In genomic region chr13:89687066-89687465, GRCh38 we compare ENCODE assay signal across 27 cellular contexts.
DNase-seq lines count a peak whose midpoint lies in the region; TF ChIP-seq lines count a peak whose summit lies in the region.
"Had no signal": no experiment of that assay in that cellular context is flagged by ENCODE, and none has a peak within 500 bp of the region (broad histone marks: within the 10 kb centered on the region; RNA-seq: fewer than 3 reads in every experiment).

No MANE protein-coding gene starts in this region.

- 0 out of 2 replicates have a peak overlapping the region, but pooled peaks have one; percentile 1 for H2AFZ ChIP-seq in Karpas-422 (ENCODE audit: low read length)
- H2AFZ ChIP-seq: GM23248 had no signal

- DNase-seq in HCEC 1CT (peak; percentile 20), Karpas-422 (no peak), choroid plexus epithelial cell (ENCODE audit: low read depth) (peak; percentile 16), iris pigment epithelial cell (ENCODE audit: low read depth) (peak; percentile 11), HuH-7.5 (ENCODE audit: low spot score) (no peak), progenitor cell of endocrine pancreas (ENCODE audit: low spot score, unreplicated experiment) (no peak), BE2C (no peak)
- DNase-seq: AML-193; C1 segment of cervical spinal cord; CD4-positive, alpha-beta memory T cell; COR-L47; GM23248; KBM-7; MM.1S; NCI-H1092 treated with DMSO at 0.1 percent for 48 hours; NCI-H1436; NCI-H187; NCI-H2081 treated with DMSO at 0.1 percent for 48 hours; NCI-H2171 treated with DMSO at 0.1 percent for 48 hours; NCI-H345; NCI-H510A treated with DMSO at 0.1 percent for 48 hours; Right ventricle myocardium superior; RPMI8226; T-cell had no signal

- no peak overlapping the region for H3K4me3 ChIP-seq in Karpas-422 (ENCODE audit: low read length)
- H3K4me3 ChIP-seq in choroid plexus epithelial cell (ENCODE audit: low read depth, low read length), result no peak overlapping the region
- no peak overlapping the region for H3K4me3 ChIP-seq in BE2C (ENCODE audit: low read depth, low read length)
- H3K4me3 ChIP-seq: GM12878, GM23248, HAP-1 had no signal

- TF ChIP-seq CTCF in choroid plexus epithelial cell (conservative IDR thresholded peaks at IDR 0.05; ENCODE audit: low read depth, low read length), result no peak
- no peak for TF ChIP-seq CTCF in progenitor cell of endocrine pancreas (IDR thresholded peaks at IDR 0.05; ENCODE audit: unreplicated experiment)
- TF ChIP-seq CTCF in BE2C (IDR thresholded peaks at IDR 0.05; ENCODE audit: low read depth, low read length), result no peak

- no peaks in the 10 kb centered on the region for H3K9me3 Mint-ChIP-seq in progenitor cell of endocrine pancreas (ENCODE audit: low read depth)

- no peaks in the 10 kb centered on the region for H3K27me3 ChIP-seq in Karpas-422 (ENCODE audit: low read length)
- no peaks in the 10 kb centered on the region for H3K27me3 ChIP-seq in BE2C

- no peak overlapping the region for H3K4me3 Mint-ChIP-seq in progenitor cell of endocrine pancreas (ENCODE audit: low read depth)
- H3K4me3 Mint-ChIP-seq: CD4-positive, alpha-beta memory T cell; T-cell had no signal

- peaks cover 2% of the 10 kb centered on the region for H3K4me1 Mint-ChIP-seq in progenitor cell of endocrine pancreas (ENCODE audit: low read depth)
- H3K4me1 Mint-ChIP-seq: CD4-positive, alpha-beta memory T cell; T-cell had no signal

- no peaks in the 10 kb centered on the region for H3K36me3 Mint-ChIP-seq in progenitor cell of endocrine pancreas (ENCODE audit: insufficient read depth)
- H3K36me3 Mint-ChIP-seq: CD4-positive, alpha-beta memory T cell; T-cell had no signal

- H3K9me3 ChIP-seq in Karpas-422 (ENCODE audit: low read length) (no peaks in the 10 kb centered on the region), BE2C (no peaks in the 10 kb centered on the region)
- H3K9me3 ChIP-seq: HAP-1 had no signal

- no peaks in the 10 kb centered on the region for H3K79me2 ChIP-seq in Karpas-422 (ENCODE audit: low read length)

- no peak overlapping the region for H3K27ac ChIP-seq in Karpas-422 (ENCODE audit: low read length)
- H3K27ac ChIP-seq: GM23248, HL-60 had no signal

- H3K36me3 ChIP-seq in Karpas-422 (ENCODE audit: insufficient read depth, low read length), result no peaks in the 10 kb centered on the region
- no peaks in the 10 kb centered on the region for H3K36me3 ChIP-seq in BE2C
- H3K36me3 ChIP-seq: HAP-1 had no signal

- H3K4me1 ChIP-seq in Karpas-422 (ENCODE audit: low read length), result peaks cover 6% of the 10 kb centered on the region
- no peaks in the 10 kb centered on the region for H3K4me1 ChIP-seq in BE2C
- H3K4me1 ChIP-seq: HAP-1 had no signal

- H3K27me3 Mint-ChIP-seq in progenitor cell of endocrine pancreas, result no peaks in the 10 kb centered on the region
- H3K27me3 Mint-ChIP-seq: CD4-positive, alpha-beta memory T cell; T-cell had no signal

- H3K4me2 ChIP-seq in Karpas-422 (ENCODE audit: low read depth, low read length, poor library complexity, severe bottlenecking), result no peak overlapping the region

- H3K9me2 ChIP-seq in Karpas-422 (replicated peaks; ENCODE audit: insufficient read depth, low read length), result no peaks in the 10 kb centered on the region

- H3K9ac ChIP-seq in Karpas-422 (ENCODE audit: low read length), result no peak overlapping the region
- H3K9ac ChIP-seq: GM23248 had no signal

- H4K20me1 ChIP-seq in Karpas-422 (ENCODE audit: insufficient read depth, low read depth, low read length), result no peaks in the 10 kb centered on the region

- H3K27ac Mint-ChIP-seq in progenitor cell of endocrine pancreas, result no peak overlapping the region
- H3K27ac Mint-ChIP-seq: CD4-positive, alpha-beta memory T cell; T-cell had no signal

Comparison
In these comparisons a context has a peak if more than half of its experiments do, and no peak if none do; other contexts are left out.
1. DNase-seq: peak in HCEC 1CT (single experiment), choroid plexus epithelial cell (single experiment) and iris pigment epithelial cell (single experiment); none in Karpas-422 (single experiment), HuH-7.5 (single experiment), progenitor cell of endocrine pancreas (single experiment) and BE2C (single experiment).